Comparison of ENCODE assay signal across 30 cellular contexts in the genomic region with DNA sequence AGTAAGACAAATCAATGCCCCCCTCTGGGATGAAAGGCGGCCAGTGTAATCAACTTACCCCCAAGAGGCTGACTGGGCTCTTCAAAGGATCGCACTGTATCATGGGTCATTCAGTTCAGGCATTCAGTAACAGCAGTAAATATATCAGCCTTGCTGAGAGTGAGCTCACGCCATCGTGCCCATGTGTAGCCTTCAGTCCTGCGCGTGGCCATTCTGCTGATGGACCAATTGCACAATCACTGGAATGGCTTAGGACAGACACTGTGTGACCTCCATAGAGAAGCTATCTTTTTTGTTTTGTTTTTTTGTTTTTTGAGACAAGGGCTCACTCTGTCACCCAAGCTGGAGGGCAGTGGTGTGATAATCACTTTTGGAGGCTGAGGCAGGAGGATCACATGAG. TPM values are rescaled to one million over a fixed set of nuclear protein-coding genes. Genes with fewer than 3 reads are reported as not detected.
"Had no signal": no experiment of that assay in that cellular context is flagged by ENCODE, and none has a peak within 500 bp of the region (broad histone marks: within the 10 kb centered on the region; RNA-seq: fewer than 3 reads in every experiment).

No MANE protein-coding gene starts in this region.

- H3K27ac Mint-ChIP-seq: activated CD4-positive, alpha-beta T cell treated with anti-CD3 and anti-CD28 coated beads for 36 hours; activated T-helper 1 cell treated with anti-CD3 and anti-CD28 coated beads, Interleukin-12 subunit alpha, Interleukin-12 subunit beta, Interleukin-2, Interleukin-4 antibody, amounts not matched to agents 30 ng/mL and 10 ng/mL and 1 ng/mL, durations not matched to agents 14 hours and 24 hours and 36 hours; memory B cell; stimulated activated naive CD8-positive, alpha-beta T cell treated with anti-CD3 and anti-CD28 coated beads, Interleukin-15, Interleukin-2, amounts not matched to agents 100 ng/mL and 50 ng/mL, for 24 hours had no signal

- ATAC-seq: activated CD4-positive, alpha-beta T cell treated with anti-CD3 and anti-CD28 coated beads for 36 hours; gastrocnemius medialis; naive thymus-derived CD4-positive, alpha-beta T cell; pancreas had no signal

- H3K27ac ChIP-seq: gastrocnemius medialis, pancreas, prostate gland, right atrium auricular region, thoracic aorta had no signal

- H3K9me3 Mint-ChIP-seq: activated T-helper 1 cell treated with anti-CD3 and anti-CD28 coated beads, Interleukin-12 subunit alpha, Interleukin-12 subunit beta, Interleukin-2, Interleukin-4 antibody, amounts not matched to agents 30 ng/mL and 10 ng/mL and 1 ng/mL, durations not matched to agents 14 hours and 24 hours and 36 hours; memory B cell; neural crest cell; stimulated activated naive CD8-positive, alpha-beta T cell treated with anti-CD3 and anti-CD28 coated beads, Interleukin-15, Interleukin-2, amounts not matched to agents 100 ng/mL and 50 ng/mL, for 24 hours had no signal

- H3K4me1 ChIP-seq: gastrocnemius medialis, pancreas, prostate gland, right atrium auricular region had no signal

- H3K27me3 Mint-ChIP-seq: activated CD4-positive, alpha-beta T cell treated with anti-CD3 and anti-CD28 coated beads for 36 hours; memory B cell; naive thymus-derived CD4-positive, alpha-beta T cell; stimulated activated naive CD8-positive, alpha-beta T cell treated with anti-CD3 and anti-CD28 coated beads, Interleukin-15, Interleukin-2, amounts not matched to agents 100 ng/mL and 50 ng/mL, for 24 hours had no signal

- DNase-seq: activated CD4-positive, alpha-beta T cell treated with anti-CD3 and anti-CD28 coated beads for 36 hours; activated CD4-positive, alpha-beta T cell treated with anti-CD3 and anti-CD28 coated beads, Interleukin-2, amount 50 U/mL, for 4 hours; activated CD4-positive, CD25-positive, alpha-beta regulatory T cell; activated naive CD4-positive, alpha-beta T cell treated with anti-CD3 and anti-CD28 coated beads, Interleukin-2, amount 50 U/mL, for 16 hours; activated T-cell treated with anti-CD3 and anti-CD28 coated beads for 4 hours; anterior cingulate cortex; dermis blood vessel endothelial cell; effector CD4-positive, alpha-beta T cell; gastrocnemius medialis; glutamatergic neuron; islet precursor cell; midbrain; naive thymus-derived CD4-positive, alpha-beta T cell; nucleus accumbens; pancreas; stimulated activated CD4-positive, alpha-beta T cell treated with anti-CD3 and anti-CD28 coated beads, Interleukin-15, amount 100 ng/mL, for 24 hours; stimulated activated CD4-positive, alpha-beta T cell treated with anti-CD3 and anti-CD28 coated beads, Interleukin-2, amount 100 ng/mL, for 24 hours; trophoblast cell had no signal

- H3K36me3 ChIP-seq: pancreas, prostate gland, right atrium auricular region had no signal

- H3K9me3 ChIP-seq: gastrocnemius medialis, pancreas, prostate gland, right atrium auricular region, thoracic aorta had no signal

- H3K4me3 ChIP-seq: gastrocnemius medialis, pancreas, prostate gland, right atrium auricular region, thoracic aorta had no signal

- H3K4me3 Mint-ChIP-seq: activated CD4-positive, alpha-beta T cell treated with anti-CD3 and anti-CD28 coated beads for 36 hours; activated T-helper 1 cell treated with anti-CD3 and anti-CD28 coated beads, Interleukin-12 subunit alpha, Interleukin-12 subunit beta, Interleukin-2, Interleukin-4 antibody, amounts not matched to agents 30 ng/mL and 10 ng/mL and 1 ng/mL, durations not matched to agents 14 hours and 24 hours and 36 hours; memory B cell; naive thymus-derived CD4-positive, alpha-beta T cell; neural crest cell; stimulated activated naive CD8-positive, alpha-beta T cell treated with anti-CD3 and anti-CD28 coated beads, Interleukin-15, Interleukin-2, amounts not matched to agents 100 ng/mL and 50 ng/mL, for 24 hours had no signal

- H3K4me1 Mint-ChIP-seq: activated CD4-positive, alpha-beta T cell treated with anti-CD3 and anti-CD28 coated beads for 36 hours; neural crest cell had no signal

- H3K27me3 ChIP-seq: gastrocnemius medialis, pancreas, right atrium auricular region had no signal

RNA-seq across cellular contexts. Expression of a gene that starts 30.8 kb away (rescaled TPM):
- total RNA-seq: activated CD4-positive, alpha-beta T cell treated with anti-CD3 and anti-CD28 coated beads for 36 hours; activated T-helper 1 cell treated with anti-CD3 and anti-CD28 coated beads, Interleukin-12 subunit alpha, Interleukin-12 subunit beta, Interleukin-2, Interleukin-4 antibody, amounts not matched to agents 30 ng/mL and 10 ng/mL and 1 ng/mL, durations not matched to agents 14 hours and 24 hours and 36 hours; bronchial epithelial cell; dermis blood vessel endothelial cell; epithelial cell of proximal tubule; gastrocnemius medialis; liver; neural crest cell; pancreas; right atrium auricular region; subcutaneous adipose tissue; T-helper 1 cell treated with Interleukin-12 subunit alpha and Interleukin-12 subunit beta and Interleukin-4 antibody, amounts not matched to agents 30 ng/mL and 1 ng/mL, for 36 hours; thoracic aorta had no signal
